Comparison of ENCODE assay signal across 8 cellular contexts in the genomic region with DNA sequence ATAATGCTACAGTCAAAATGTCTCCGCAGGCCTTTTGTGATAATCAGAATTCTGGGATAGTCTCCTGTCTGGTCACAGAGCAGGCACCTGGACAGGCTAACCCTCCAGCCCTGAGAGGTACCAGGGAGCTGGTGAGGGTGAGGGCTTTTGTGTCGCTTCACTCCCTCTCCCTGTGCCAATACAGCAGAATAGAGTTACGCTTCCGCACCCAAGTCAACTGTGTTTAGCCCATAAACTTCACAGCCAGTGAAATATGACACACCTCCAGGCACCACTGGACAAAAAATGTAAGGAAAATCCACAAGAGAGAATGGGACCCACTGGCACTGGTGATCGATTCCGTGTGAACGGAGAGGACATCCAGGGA. TPM values are rescaled to one million over a fixed set of nuclear protein-coding genes. Genes with fewer than 3 reads are reported as not detected.
A peak's percentile ranks its signal among the peaks of the same experiment; 100 is the strongest.
DNase-seq lines count a peak whose midpoint lies in the region; ATAC-seq and TF ChIP-seq lines count a peak whose summit lies in the region.

No MANE protein-coding gene starts in this region.

- H3K4me3 ChIP-seq in GM12875 (ENCODE audit: low read depth, low read length): peak overlapping the region; percentile 98
- H3K4me3 ChIP-seq in SJCRH30: peak overlapping the region; percentile 86
- peak overlapping the region; percentile 96 for H3K4me3 ChIP-seq in fibroblast of mammary gland (ENCODE audit: control insufficient read depth, low read depth, low read length)
- peak overlapping the region; percentile 73 for H3K4me3 ChIP-seq in rectal smooth muscle tissue (ENCODE audit: low read length)

- TF ChIP-seq CTCF in GM12875 (IDR thresholded peaks at IDR 0.05; ENCODE audit: borderline replicate concordance, insufficient read depth, low read depth, low read length) (no peak), fibroblast of mammary gland (conservative IDR thresholded peaks at IDR 0.05; ENCODE audit: control insufficient read depth, insufficient read depth, low read depth, low read length) (no peak)

- H3K27me3 ChIP-seq in SJCRH30 (no peaks in the 10 kb centered on the region), rectal smooth muscle tissue (ENCODE audit: control insufficient read depth, insufficient read depth, low read length) (no peaks in the 10 kb centered on the region)

- no peak overlapping the region for H3K9ac ChIP-seq in rectal smooth muscle tissue (ENCODE audit: low read length)

- 0 out of 2 replicates have a peak, but pooled peaks cover 3% of the 10 kb centered on the region for H3K36me3 ChIP-seq in SJCRH30
- H3K36me3 ChIP-seq in rectal smooth muscle tissue (ENCODE audit: control insufficient read depth, insufficient read depth, low read length): no peaks in the 10 kb centered on the region

- H3K27ac ChIP-seq in SJCRH30: no peak overlapping the region
- H3K27ac ChIP-seq in rectal smooth muscle tissue (ENCODE audit: low read depth, low read length): no peak overlapping the region

- peaks cover 13% of the 10 kb centered on the region for H3K4me1 ChIP-seq in SJCRH30
- H3K4me1 ChIP-seq in rectal smooth muscle tissue (ENCODE audit: control insufficient read depth, insufficient read depth, low read length): peaks cover 8% of the 10 kb centered on the region

- H3K9me3 ChIP-seq in SJCRH30 (replicated peaks): no peaks in the 10 kb centered on the region

- ATAC-seq in GM21723 (IDR thresholded peaks at IDR 0.05; ENCODE audit: unreplicated experiment): no peak

- DNase-seq in SJCRH30: peak in 1 of 2 experiments; percentile 13
- DNase-seq in fibroblast of mammary gland (ENCODE audit: low read depth): no peak
- no peak for DNase-seq in iPS-NIHi7 (ENCODE audit: extremely low spot score)
- no peak for DNase-seq in NOMO-1 treated with dmso at 0.1 percent for 144 hours (lab: John Stamatoyannopoulos, UW; ENCODE audit: unreplicated experiment)
- DNase-seq in NCI-H446 treated with DMSO at 0.1 percent for 48 hours (lab: John Stamatoyannopoulos, UW): no peak

RNA-seq across cellular contexts. Expression of a gene that starts 1.3 kb away (rescaled TPM):
- total RNA-seq in SJCRH30 (2014; rRNA removed; shearing (Covaris generic)): 74.2 and 81.1 TPM in 2 replicates

RNA-seq across cellular contexts. Expression of a gene that starts 1.4 kb away (rescaled TPM):
- 4.3 and 6.8 TPM in 2 replicates for total RNA-seq in SJCRH30 (2014; rRNA removed; shearing (Covaris generic))

RNA-seq across cellular contexts. Expression of a gene that starts 42.6 kb away (rescaled TPM):
- 2.4 and 2.8 TPM in 2 replicates for total RNA-seq in SJCRH30 (2014; rRNA removed; shearing (Covaris generic))

RNA-seq across cellular contexts. Expression of a gene that starts 56.0 kb away (rescaled TPM):
- 1.8 and 2.3 TPM in 2 replicates for total RNA-seq in SJCRH30 (2014; rRNA removed; shearing (Covaris generic))
